12 cellular contexts compared by ENCODE assay signal in genomic region chr1:200877839-200878551, GRCh38. TPM values are rescaled to one million over a fixed set of nuclear protein-coding genes. Genes with fewer than 3 reads are reported as not detected.
DNase-seq lines count a peak whose midpoint lies in the region; ATAC-seq and TF ChIP-seq lines count a peak whose summit lies in the region.
"Had no signal": no experiment of that assay in that cellular context is flagged by ENCODE, and none has a peak within 500 bp of the region (broad histone marks: within the 10 kb centered on the region; RNA-seq: fewer than 3 reads in every experiment).

No MANE protein-coding gene starts in this region.

- no peaks in the 10 kb centered on the region for H3K9me3 Mint-ChIP-seq in endodermal cell
- H3K9me3 Mint-ChIP-seq: nephron progenitor cell had no signal

- no peaks in the 10 kb centered on the region for H3K4me1 ChIP-seq in endodermal cell (ENCODE audit: control insufficient read depth, insufficient read depth, low read length)

- H3K36me3 ChIP-seq in endodermal cell (ENCODE audit: control insufficient read depth, insufficient read depth, low read length) = no peaks in the 10 kb centered on the region
- H3K36me3 ChIP-seq: thoracic aorta had no signal

- H3K27me3 ChIP-seq in endodermal cell (ENCODE audit: control insufficient read depth, insufficient read depth, low read length, poor library complexity, severe bottlenecking) = no peaks in the 10 kb centered on the region

- no peak overlapping the region for H3K9ac ChIP-seq in endodermal cell (ENCODE audit: extremely low read depth, low read length, poor library complexity, severe bottlenecking)

- H3K27ac Mint-ChIP-seq in endodermal cell = no peak overlapping the region
- H3K27ac Mint-ChIP-seq: nephron progenitor cell had no signal

- no peaks in the 10 kb centered on the region for H3K9me3 ChIP-seq in endodermal cell (ENCODE audit: control insufficient read depth, low read length)
- H3K9me3 ChIP-seq: thoracic aorta had no signal

- H3K4me1 Mint-ChIP-seq in endodermal cell = peaks cover 16% of the 10 kb centered on the region

- peaks cover 8% of the 10 kb centered on the region for H3K27me3 Mint-ChIP-seq in endodermal cell (ENCODE audit: insufficient read depth)

- no peak overlapping the region for H3K27ac ChIP-seq in endodermal cell (ENCODE audit: low read depth, low read length)
- H3K27ac ChIP-seq: thoracic aorta, VCaP had no signal

- no peak overlapping the region for H3K4me3 Mint-ChIP-seq in endodermal cell
- H3K4me3 Mint-ChIP-seq: nephron progenitor cell had no signal

- no peaks in the 10 kb centered on the region for H3K36me3 Mint-ChIP-seq in endodermal cell (ENCODE audit: low read depth)

- peak; percentile 55 for ATAC-seq in GM21619 (IDR thresholded peaks at IDR 0.05; ENCODE audit: unreplicated experiment)

- WGBS in endodermal cell (ENCODE audit: insufficient coverage in 1 of 2, insufficient read length in 1 of 2), 2 experiments = 79 to 86% methylated on average over 4 to 6 of the region's 6 CpGs

- no peak overlapping the region for H3K4me3 ChIP-seq in GM12865 (ENCODE audit: low read depth, low read length)
- no peak overlapping the region for H3K4me3 ChIP-seq in endodermal cell (ENCODE audit: low read length)
- H3K4me3 ChIP-seq: thoracic aorta had no signal

- DNase-seq in GM12865 (ENCODE audit: low read depth) = peak; percentile 89
- peak; percentile 32 for DNase-seq in LHCN-M2 (ENCODE audit: low read depth)
- peak; percentile 44 for DNase-seq in endodermal cell
- no peak for DNase-seq in GM19238 (ENCODE audit: insufficient read length, low spot score)
- no peak for DNase-seq in DMS 273 treated with DMSO at 0.1 percent for 48 hours (lab: John Stamatoyannopoulos, UW)
- no peak for DNase-seq in MV-4-11 (lab: John Stamatoyannopoulos, UW)
- no peak for DNase-seq in NCI-H524 treated with DMSO at 0.1 percent for 48 hours (lab: John Stamatoyannopoulos, UW)
- DNase-seq: nephron progenitor cell had no signal

- TF ChIP-seq CTCF in GM12865 (IDR thresholded peaks at IDR 0.05; ENCODE audit: insufficient read depth, low read depth, low read length, missing control alignments) = no peak
- no peak for TF ChIP-seq CTCF in endodermal cell (conservative IDR thresholded peaks at IDR 0.05)

RNA-seq across cellular contexts. Expression of gene GPR25, which starts 5.2 kb away (rescaled TPM):
- total RNA-seq in LHCN-M2 (2014; rRNA removed) (not detected in 2 replicates), endodermal cell (not detected)
- polyA plus RNA-seq in LHCN-M2 (2012) = not detected
- not detected for polyA plus RNA-seq in endodermal cell (2013, experiment 1 of 2)
- not detected for polyA plus RNA-seq in endodermal cell (2013, experiment 2 of 2)
- total RNA-seq: epithelial cell of proximal tubule, thoracic aorta had no signal

RNA-seq across cellular contexts. Expression of gene INAVA, which starts 16.7 kb away (rescaled TPM):
- total RNA-seq in LHCN-M2 (2014; rRNA removed) (0.63 and 1.5 TPM in 2 replicates), endodermal cell (10 to 100 TPM; 59.5 to 61.5 TPM)
- polyA plus RNA-seq in LHCN-M2 (2012) = 0.51 TPM
- polyA plus RNA-seq in endodermal cell (2013, experiment 1 of 2) = 27.8 TPM
- polyA plus RNA-seq in endodermal cell (2013, experiment 2 of 2) = 26.1 TPM

Comparison
In these comparisons a context has a peak if more than half of its experiments do, and no peak if none do; other contexts are left out.
1. DNase-seq: peak in GM12865 (single experiment), LHCN-M2 (single experiment) and endodermal cell (single experiment); none in GM19238 (single experiment), DMS 273 treated with DMSO at 0.1 percent for 48 hours (single experiment), MV-4-11 (single experiment) and NCI-H524 treated with DMSO at 0.1 percent for 48 hours (single experiment).
2. RNA of gene INAVA, which starts 16.7 kb away (total RNA-seq): 59.5 to 61.5 TPM in endodermal cell; 0.63 to 1.5 TPM in LHCN-M2; every median in the first group is over 10 times any median in the second.